Comparison of ENCODE assay signal across 8 cellular contexts in the genomic region with DNA sequence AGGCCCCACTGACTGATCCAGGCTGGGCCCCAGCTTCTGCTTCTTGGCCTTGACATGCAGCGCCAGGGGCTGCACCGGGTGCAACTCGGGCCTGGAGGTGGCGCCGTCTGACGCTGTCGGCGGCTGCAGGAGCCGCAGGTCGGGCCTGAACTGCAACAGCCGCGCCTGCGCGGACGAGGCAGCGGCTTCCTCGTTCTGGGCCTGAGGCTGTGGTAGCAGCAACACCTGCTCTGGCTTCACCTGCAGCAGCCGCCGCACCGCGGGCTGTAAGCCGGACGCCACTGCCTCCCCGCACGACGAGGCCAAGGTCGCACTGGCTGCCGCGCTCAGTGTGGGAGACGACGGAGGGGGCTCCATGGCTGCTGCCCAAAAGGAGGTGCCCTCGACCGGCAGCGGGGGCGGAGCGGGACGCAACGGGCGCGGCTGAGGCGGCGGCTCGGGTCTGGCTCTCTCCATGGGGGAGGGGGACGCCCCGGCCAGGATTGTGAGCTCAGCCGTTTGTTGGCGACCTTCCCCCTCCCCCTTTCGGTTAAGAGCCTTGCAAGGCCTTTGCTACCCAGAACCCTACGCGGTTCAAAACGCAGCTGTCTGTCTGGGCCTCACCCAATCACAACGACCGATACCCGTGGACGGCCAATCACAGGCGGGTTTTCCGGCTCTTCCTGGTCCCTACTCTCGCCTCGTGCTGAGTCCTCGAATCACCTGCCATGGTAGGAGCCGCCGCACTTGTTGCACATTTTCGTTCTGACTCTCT. TPM values are rescaled to one million over a fixed set of nuclear protein-coding genes. Genes with fewer than 3 reads are reported as not detected.
DNase-seq lines count a peak whose midpoint lies in the region; ATAC-seq and TF ChIP-seq lines count a peak whose summit lies in the region.

No MANE protein-coding gene starts in this region.

- H3K9me3 ChIP-seq in mucosa of rectum (ENCODE audit: control insufficient read depth in 2 of 2, low read length in 2 of 2): no peaks in the 10 kb centered on the region
- no peaks in the 10 kb centered on the region for H3K9me3 ChIP-seq in WERI-Rb-1 (ENCODE audit: severe bottlenecking)

- peak overlapping the region; percentile 63 to 76 for H3K9ac ChIP-seq in mucosa of rectum (ENCODE audit: low read depth in 1 of 2, low read length in 2 of 2)

- H3K4me3 Mint-ChIP-seq in activated CD4-positive, alpha-beta T cell treated with anti-CD3 and anti-CD28 coated beads, Interleukin-2, amount 10 ng/mL, durations not matched to agents 7 days and 5 days: peak overlapping the region; percentile 51

- peaks cover 21% of the 10 kb centered on the region for H3K36me3 Mint-ChIP-seq in activated CD4-positive, alpha-beta T cell treated with anti-CD3 and anti-CD28 coated beads, Interleukin-2, amount 10 ng/mL, durations not matched to agents 7 days and 5 days (ENCODE audit: low read depth)

- DNase-seq in GM06990 (ENCODE audit: extremely low read depth, insufficient read length): peak; percentile 85
- DNase-seq in activated CD4-positive, alpha-beta T cell treated with anti-CD3 and anti-CD28 coated beads, Interleukin-2, amount 10 ng/mL, durations not matched to agents 7 days and 5 days: peak; percentile 80
- DNase-seq in effector CD4-positive, alpha-beta T cell: peak; percentile 69
- peak; percentile 53 to 70 for DNase-seq in stimulated activated CD8-positive, alpha-beta memory T cell treated with anti-CD3 and anti-CD28 coated beads, Interleukin-7, amount 100 ng/mL, for 48 hours (ENCODE audit: extremely low read depth in 1 of 2, low read depth in 1 of 2)
- DNase-seq in MV-4-11 (lab: John Stamatoyannopoulos, UW): no peak
- no peak for DNase-seq in WERI-Rb-1

- no peaks in the 10 kb centered on the region for H3K27me3 Mint-ChIP-seq in activated CD4-positive, alpha-beta T cell treated with anti-CD3 and anti-CD28 coated beads, Interleukin-2, amount 10 ng/mL, durations not matched to agents 7 days and 5 days

- H3K27ac ChIP-seq in mucosa of rectum (ENCODE audit: low read depth in 2 of 2, low read length in 2 of 2) (peak overlapping the region; percentile 65 to 67), WERI-Rb-1 (no peak overlapping the region)

- peaks cover 38% of the 10 kb centered on the region for H3K9me3 Mint-ChIP-seq in activated CD4-positive, alpha-beta T cell treated with anti-CD3 and anti-CD28 coated beads, Interleukin-2, amount 10 ng/mL, durations not matched to agents 7 days and 5 days

- POLR2A ChIA-PET in activated CD4-positive, alpha-beta T cell treated with anti-CD3 and anti-CD28 coated beads, Interleukin-2, amount 10 ng/mL, durations not matched to agents 7 days and 5 days (lab: Charles Lee): interaction anchor here (0.7 kb wide), 1 partner anchor 107 kb away, joined by 3 read pairs; no protein-coding TSS in a partner anchor

- TF ChIP-seq CTCF in GM06990 (IDR thresholded peaks at IDR 0.05; ENCODE audit: insufficient read depth, low read length, poor library complexity, severe bottlenecking) (peak; percentile 58), WERI-Rb-1 (IDR thresholded peaks at IDR 0.05; ENCODE audit: low read depth, low read length) (no peak)

- H3K4me1 ChIP-seq in mucosa of rectum (ENCODE audit: control insufficient read depth in 2 of 2, insufficient read depth in 2 of 2, low read length in 2 of 2): peaks cover 0 to 4% of the 10 kb centered on the region in 2 donors

- H3K27ac Mint-ChIP-seq in activated CD4-positive, alpha-beta T cell treated with anti-CD3 and anti-CD28 coated beads, Interleukin-2, amount 10 ng/mL, durations not matched to agents 7 days and 5 days: peak overlapping the region; percentile 85

- CTCF ChIA-PET in activated CD4-positive, alpha-beta T cell treated with anti-CD3 and anti-CD28 coated beads, Interleukin-2, amount 10 ng/mL, durations not matched to agents 7 days and 5 days (lab: Charles Lee): interaction anchor here (1.3 to 1.9 kb wide), 4 partner anchors 9 to 92 kb away, joined by 3 to 10 read pairs (median 6); partner anchors contain the start of gene LSM11

- H3K36me3 ChIP-seq in GM06990 (ENCODE audit: control insufficient read depth, insufficient read depth, low read length) (no peaks in the 10 kb centered on the region), mucosa of rectum (ENCODE audit: control insufficient read depth in 2 of 2, insufficient read depth in 2 of 2, low read length in 2 of 2) (no peaks in the 10 kb centered on the region), WERI-Rb-1 (no peaks in the 10 kb centered on the region)

- H3K4me3 ChIP-seq in GM06990 (replicated peaks; ENCODE audit: low read depth, low read length) (0 out of 2 replicates have a peak overlapping the region, but pooled peaks have one; percentile 28), mucosa of rectum (ENCODE audit: low read length in 2 of 2) (peak overlapping the region; percentile 69 to 71), WERI-Rb-1 (ENCODE audit: low read depth, low read length) (no peak overlapping the region)

- peaks cover 16% of the 10 kb centered on the region for H3K4me1 Mint-ChIP-seq in activated CD4-positive, alpha-beta T cell treated with anti-CD3 and anti-CD28 coated beads, Interleukin-2, amount 10 ng/mL, durations not matched to agents 7 days and 5 days

- no peaks in the 10 kb centered on the region for H3K27me3 ChIP-seq in GM06990 (replicated peaks; ENCODE audit: control insufficient read depth, insufficient read depth, low read length)
- H3K27me3 ChIP-seq in mucosa of rectum (ENCODE audit: control insufficient read depth in 2 of 2, insufficient read depth in 2 of 2, low read length in 2 of 2): no peaks in the 10 kb centered on the region
- no peaks in the 10 kb centered on the region for H3K27me3 ChIP-seq in WERI-Rb-1 (ENCODE audit: insufficient read depth, low read depth, severe bottlenecking)

- ATAC-seq in HG03095 (IDR thresholded peaks at IDR 0.05; ENCODE audit: unreplicated experiment): peak; percentile 94

RNA-seq across cellular contexts. Expression of gene SOX30, which starts 0.4 kb away (rescaled TPM):
- total RNA-seq in activated CD4-positive, alpha-beta T cell treated with anti-CD3 and anti-CD28 coated beads, Interleukin-2, amount 10 ng/mL, durations not matched to agents 7 days and 5 days: under 1 TPM in 1 of 2 experiments, not detected in 1; 0.10 TPM

RNA-seq across cellular contexts. Expression of gene C5orf52, which starts 19.5 kb away (rescaled TPM):
- total RNA-seq in activated CD4-positive, alpha-beta T cell treated with anti-CD3 and anti-CD28 coated beads, Interleukin-2, amount 10 ng/mL, durations not matched to agents 7 days and 5 days: not detected

Comparison
In these comparisons a context has a peak if more than half of its experiments do, and no peak if none do; other contexts are left out.
1. DNase-seq: peak in GM06990 (single experiment), activated CD4-positive, alpha-beta T cell treated with anti-CD3 and anti-CD28 coated beads, Interleukin-2, amount 10 ng/mL, durations not matched to agents 7 days and 5 days (single experiment), effector CD4-positive, alpha-beta T cell (single experiment) and stimulated activated CD8-positive, alpha-beta memory T cell treated with anti-CD3 and anti-CD28 coated beads, Interleukin-7, amount 100 ng/mL, for 48 hours (2 of 2); none in MV-4-11 (single experiment) and WERI-Rb-1 (single experiment).